In genomic region chr13:99217461-99218101, GRCh38 we compare ENCODE assay signal across 12 cellular contexts. TPM values are rescaled to one million over a fixed set of nuclear protein-coding genes. Genes with fewer than 3 reads are reported as not detected.
DNase-seq lines count a peak whose midpoint lies in the region; TF ChIP-seq lines count a peak whose summit lies in the region.
"Had no signal": no experiment of that assay in that cellular context is flagged by ENCODE, and none has a peak within 500 bp of the region (broad histone marks: within the 10 kb centered on the region; RNA-seq: fewer than 3 reads in every experiment).

No MANE protein-coding gene starts in this region.

- no peak overlapping the region for H3K4me3 ChIP-seq in endodermal cell (ENCODE audit: low read length)

- 87 to 90% methylated on average over 11 to 20 of the region's 20 CpGs for WGBS in endodermal cell (ENCODE audit: insufficient coverage in 1 of 2, insufficient read length in 1 of 2), 2 experiments

- TF ChIP-seq CTCF in endodermal cell (conservative IDR thresholded peaks at IDR 0.05) (no peak), GM20000 (IDR thresholded peaks at IDR 0.05; ENCODE audit: extremely low read depth, missing control alignments) (no peak)

- no peak overlapping the region for H3K9ac ChIP-seq in endodermal cell (ENCODE audit: extremely low read depth, low read length, poor library complexity, severe bottlenecking)

- no peaks in the 10 kb centered on the region for H3K27me3 ChIP-seq in endodermal cell (ENCODE audit: control insufficient read depth, insufficient read depth, low read length, poor library complexity, severe bottlenecking)
- H3K27me3 ChIP-seq: neutrophil had no signal

- DNase-seq in activated T-cell treated with anti-CD3 and anti-CD28 coated beads for 1 hour (ENCODE audit: low read depth) (peak; percentile 17), activated T-cell treated with anti-CD3 and anti-CD28 coated beads for 4 hours (no peak), endodermal cell (no peak), HuH-7.5 (ENCODE audit: low spot score) (no peak), islet precursor cell (no peak), GM20000 (ENCODE audit: low spot score) (no peak)
- DNase-seq in activated CD4-positive, alpha-beta memory T cell treated with anti-CD3 and anti-CD28 coated beads for 36 hours, result no peak
- DNase-seq in stimulated activated CD8-positive, alpha-beta memory T cell treated with anti-CD3 and anti-CD28 coated beads, Interleukin-4, amount 100 ng/mL, for 48 hours, result peak; percentile 61
- DNase-seq: NCI-H1694, NCI-H82 had no signal

- H3K36me3 Mint-ChIP-seq in activated CD4-positive, alpha-beta memory T cell treated with anti-CD3 and anti-CD28 coated beads for 36 hours, result peaks cover 13% of the 10 kb centered on the region
- H3K36me3 Mint-ChIP-seq in endodermal cell (ENCODE audit: low read depth), result peaks cover 27% of the 10 kb centered on the region

- intact Hi-C loops in activated CD4-positive, alpha-beta memory T cell treated with anti-CD3 and anti-CD28 coated beads for 36 hours (cut with micrococcal nuclease), result loop anchor here (2.0 to 5.0 kb wide), 2 partner anchors 71 to 285 kb away; partner anchors contain the start of gene TM9SF2

- no peaks in the 10 kb centered on the region for H3K4me1 ChIP-seq in endodermal cell (ENCODE audit: control insufficient read depth, insufficient read depth, low read length)

- no peaks in the 10 kb centered on the region for H3K9me3 ChIP-seq in endodermal cell (ENCODE audit: control insufficient read depth, low read length)
- H3K9me3 ChIP-seq: neutrophil had no signal

- H3K27ac ChIP-seq in endodermal cell (ENCODE audit: low read depth, low read length), result no peak overlapping the region
- H3K27ac ChIP-seq: neutrophil had no signal

- POLR2A ChIA-PET in activated CD4-positive, alpha-beta memory T cell treated with anti-CD3 and anti-CD28 coated beads for 36 hours (lab: Charles Lee), result interaction anchor here (1.9 to 4.9 kb wide), 2 partner anchors 17 to 33 kb away, joined by 5 to 45 read pairs; partner anchors contain the start of gene UBAC2

- H3K9me3 Mint-ChIP-seq in activated CD4-positive, alpha-beta memory T cell treated with anti-CD3 and anti-CD28 coated beads for 36 hours, result no peaks in the 10 kb centered on the region
- H3K9me3 Mint-ChIP-seq in endodermal cell, result no peaks in the 10 kb centered on the region

- peaks cover 81% of the 10 kb centered on the region for H3K4me1 Mint-ChIP-seq in activated CD4-positive, alpha-beta memory T cell treated with anti-CD3 and anti-CD28 coated beads for 36 hours (ENCODE audit: low read depth)
- H3K4me1 Mint-ChIP-seq in endodermal cell, result peaks cover 14% of the 10 kb centered on the region

- peaks cover 28% of the 10 kb centered on the region for H3K36me3 ChIP-seq in endodermal cell (ENCODE audit: control insufficient read depth, insufficient read depth, low read length)

- no peaks in the 10 kb centered on the region for H3K27me3 Mint-ChIP-seq in activated CD4-positive, alpha-beta memory T cell treated with anti-CD3 and anti-CD28 coated beads for 36 hours
- H3K27me3 Mint-ChIP-seq in endodermal cell (ENCODE audit: insufficient read depth), result no peaks in the 10 kb centered on the region

- peak overlapping the region; percentile 63 for H3K27ac Mint-ChIP-seq in activated CD4-positive, alpha-beta memory T cell treated with anti-CD3 and anti-CD28 coated beads for 36 hours
- peak overlapping the region; percentile 74 for H3K27ac Mint-ChIP-seq in endodermal cell

- CTCF ChIA-PET in activated CD4-positive, alpha-beta memory T cell treated with anti-CD3 and anti-CD28 coated beads for 36 hours (lab: Charles Lee), result interaction anchor here (0.7 to 3.4 kb wide), 4 partner anchors 14 to 221 kb away, joined by 3 to 20 read pairs (median 4); no protein-coding TSS in a partner anchor

- peak overlapping the region; percentile 33 for H3K4me3 Mint-ChIP-seq in activated CD4-positive, alpha-beta memory T cell treated with anti-CD3 and anti-CD28 coated beads for 36 hours
- no peak overlapping the region for H3K4me3 Mint-ChIP-seq in endodermal cell

RNA-seq across cellular contexts. Expression of gene UBAC2, which starts 16.9 kb away (rescaled TPM):
- 10 to 100 TPM; 51.8 to 54.5 TPM for total RNA-seq in activated CD4-positive, alpha-beta memory T cell treated with anti-CD3 and anti-CD28 coated beads for 36 hours
- total RNA-seq in endodermal cell, result 10 to 100 TPM; 72.7 to 80.4 TPM
- polyA plus RNA-seq in endodermal cell (2013, experiment 1 of 2), result 78.5 TPM
- 70.0 TPM for polyA plus RNA-seq in endodermal cell (2013, experiment 2 of 2)

RNA-seq across cellular contexts. Expression of gene GPR18, which starts 40.6 kb away (rescaled TPM):
- 1 to 10 TPM; 2.4 to 2.8 TPM for total RNA-seq in activated CD4-positive, alpha-beta memory T cell treated with anti-CD3 and anti-CD28 coated beads for 36 hours
- total RNA-seq in endodermal cell, result not detected
- not detected for polyA plus RNA-seq in endodermal cell (2013, experiment 1 of 2)
- polyA plus RNA-seq in endodermal cell (2013, experiment 2 of 2), result not detected
- total RNA-seq: Daoy had no signal

Comparison
In these comparisons a context has a peak if more than half of its experiments do, and no peak if none do; other contexts are left out.
1. DNase-seq: peak in activated T-cell treated with anti-CD3 and anti-CD28 coated beads for 1 hour (single experiment) and stimulated activated CD8-positive, alpha-beta memory T cell treated with anti-CD3 and anti-CD28 coated beads, Interleukin-4, amount 100 ng/mL, for 48 hours (single experiment); none in activated T-cell treated with anti-CD3 and anti-CD28 coated beads for 4 hours (single experiment), activated CD4-positive, alpha-beta memory T cell treated with anti-CD3 and anti-CD28 coated beads for 36 hours (single experiment), endodermal cell (single experiment), HuH-7.5 (single experiment), islet precursor cell (single experiment) and GM20000 (single experiment).